Comparison of ENCODE assay signal across 8 cellular contexts in genomic region chr3:107598926-107599754, GRCh38.
A peak's percentile ranks its signal among the peaks of the same experiment; 100 is the strongest.
DNase-seq lines count a peak whose midpoint lies in the region; ATAC-seq, FAIRE-seq and TF ChIP-seq lines count a peak whose summit lies in the region.

No MANE protein-coding gene starts in this region.

- TF ChIP-seq POLR2A in erythroblast (IDR thresholded peaks at IDR 0.05; ENCODE audit: low read length), result peak; percentile 5

- peak; percentile 46 for DNase-seq in NCI-H2227 treated with DMSO at 0.1 percent for 48 hours (lab: John Stamatoyannopoulos, UW)
- peak; percentile 38 for DNase-seq in activated CD8-positive, alpha-beta memory T cell treated with anti-CD3 and anti-CD28 coated beads, Interleukin-2, amount 50 U/mL, for 4 hours
- peak; percentile 56 to 64 for DNase-seq in erythroblast (lab: John Stamatoyannopoulos, UW)
- peak; percentile 37 for DNase-seq in stromal cell of bone marrow (ENCODE audit: low read depth)
- no peak for DNase-seq in urothelium cell line (ENCODE audit: low spot score)

- peaks cover 6% of the 10 kb centered on the region for H3K4me1 ChIP-seq in mucosa of stomach (ENCODE audit: control insufficient read depth, insufficient read depth, low read length)

- no peaks in the 10 kb centered on the region for H3K9me3 ChIP-seq in mucosa of stomach (ENCODE audit: control insufficient read depth, low read length)

- peak overlapping the region; percentile 37 for H3K4me3 ChIP-seq in mucosa of stomach (ENCODE audit: low read length)

- no peak for FAIRE-seq in urothelium cell line (lab: Jason Lieb, UNC)

- H3K36me3 ChIP-seq in mucosa of stomach (ENCODE audit: control insufficient read depth, insufficient read depth, low read length), result no peaks in the 10 kb centered on the region

- H3K9ac ChIP-seq in mucosa of stomach (ENCODE audit: low read length), result peak overlapping the region; percentile 57

- H3K27me3 ChIP-seq in mucosa of stomach (ENCODE audit: control insufficient read depth, insufficient read depth, low read length), result no peaks in the 10 kb centered on the region

- ATAC-seq in GM18511 (IDR thresholded peaks at IDR 0.05; ENCODE audit: unreplicated experiment) (peak; percentile 95), HG02798 (IDR thresholded peaks at IDR 0.05; ENCODE audit: poor library complexity, unreplicated experiment) (peak; percentile 97)
